ENCODE assay signal across 1 cellular context in genomic region chr11:9613830-9614762, GRCh38.
A peak's percentile ranks its signal among the peaks of the same experiment; 100 is the strongest.
TF ChIP-seq lines count a peak whose summit lies in the region.

No MANE protein-coding gene starts in this region.

TF ChIP-seq in K562, 482 proteins besides CTCF, POLR2A, EP300 and RAD21 (continued from another document and continues in another):
- TF ChIP-seq E2F8 (IDR thresholded peaks at IDR 0.05; ENCODE audit: low read depth, partially characterized antibody) (peak; percentile 48), ESRRB (CRISPR knock-in tag; IDR thresholded peaks at IDR 0.05; ENCODE audit: borderline replicate concordance) (no peak), CREB1 (IDR thresholded peaks at IDR 0.05) (no peak), CREB1 (CRISPR knock-in tag; IDR thresholded peaks at IDR 0.05) (no peak), EWSR1 (IDR thresholded peaks at IDR 0.05; ENCODE audit: borderline replicate concordance, low read depth, partially characterized antibody) (no peak), NBN (IDR thresholded peaks at IDR 0.05; ENCODE audit: low read depth) (peak; percentile 30; the same call in 1 of the 2 replicates), CAMTA2 (CRISPR knock-in tag; conservative IDR thresholded peaks at IDR 0.05) (no peak), MTA2 (IDR thresholded peaks at IDR 0.05; ENCODE audit: low read depth) (no peak), MTA1 (IDR thresholded peaks at IDR 0.05; ENCODE audit: borderline replicate concordance) (peak; percentile 70), MBD2 (IDR thresholded peaks at IDR 0.05; ENCODE audit: borderline replicate concordance, low read depth) (no peak), ZNF586 (CRISPR knock-in tag; conservative IDR thresholded peaks at IDR 0.05) (no peak), USF1 (CRISPR knock-in tag; IDR thresholded peaks at IDR 0.05) (peak; percentile 21), PCBP2 (IDR thresholded peaks at IDR 0.05; ENCODE audit: low read depth, low read length, poor library complexity, severe bottlenecking) (no peak), ZFP91 (CRISPR knock-in tag; IDR thresholded peaks at IDR 0.05) (no peak), ATF4 (CRISPR knock-in tag; IDR thresholded peaks at IDR 0.05) (no peak; the same call in 1 of the 2 replicates), BHLHE40 (IDR thresholded peaks at IDR 0.05; ENCODE audit: low read length) (peak; percentile 43; the same call in 1 of the 2 replicates), DDX20 (tag; IDR thresholded peaks at IDR 0.05; ENCODE audit: low read depth) (no peak), ESRRA (IDR thresholded peaks at IDR 0.05; ENCODE audit: borderline replicate concordance, low read depth) (peak; percentile 29; the same call in 1 of the 2 replicates), NR0B1 (IDR thresholded peaks at IDR 0.05; ENCODE audit: partially characterized antibody) (no peak), ZBTB7A (IDR thresholded peaks at IDR 0.05; ENCODE audit: borderline replicate concordance, control insufficient read depth, low read depth, low read length) (peak; percentile 100), ZNF398 (CRISPR knock-in tag; IDR thresholded peaks at IDR 0.05) (no peak), ZNF232 (CRISPR knock-in tag; IDR thresholded peaks at IDR 0.05) (no peak), ZNF217 (CRISPR knock-in tag; IDR thresholded peaks at IDR 0.05) (no peak), BMI1 (IDR thresholded peaks at IDR 0.05; ENCODE audit: low read length) (peak; percentile 54; the same call in 1 of the 2 replicates), POLR3A (IDR thresholded peaks at IDR 0.05; ENCODE audit: borderline replicate concordance, extremely low read depth, insufficient read depth, insufficient read length) (no peak), PTTG1 (tag; IDR thresholded peaks at IDR 0.05; ENCODE audit: low read depth) (no peak), ZNF263 (CRISPR knock-in tag; IDR thresholded peaks at IDR 0.05; ENCODE audit: borderline replicate concordance) (no peak), NFE2 (IDR thresholded peaks at IDR 0.05; ENCODE audit: low read depth) (peak; percentile 6; the same call in 1 of the 2 replicates), BRD9 (IDR thresholded peaks at IDR 0.05; ENCODE audit: low read depth, partially characterized antibody) (no peak), PML (IDR thresholded peaks at IDR 0.05; ENCODE audit: low read length) (peak; percentile 24; the same call in 1 of the 2 replicates), EHMT2 (IDR thresholded peaks at IDR 0.05) (no peak), ZNF253 (CRISPR knock-in tag; conservative IDR thresholded peaks at IDR 0.05) (no peak), XRCC4 (IDR thresholded peaks at IDR 0.05; ENCODE audit: extremely low read depth, insufficient read depth, insufficient read length) (no peak), KLF10 (CRISPR knock-in tag; IDR thresholded peaks at IDR 0.05) (no peak), CREB3 (tag; conservative IDR thresholded peaks at IDR 0.05; ENCODE audit: low read depth) (0 out of 2 replicates have a peak, but pooled peaks have one; percentile 33), THAP12 (CRISPR knock-in tag; IDR thresholded peaks at IDR 0.05) (no peak), GTF3C2 (IDR thresholded peaks at IDR 0.05; ENCODE audit: borderline replicate concordance, extremely low read depth, insufficient read length) (no peak), BACH1 (tag; IDR thresholded peaks at IDR 0.05) (no peak), DMBX1 (CRISPR knock-in tag; IDR thresholded peaks at IDR 0.05; ENCODE audit: borderline replicate concordance) (peak; percentile 78; the same call in 1 of the 2 replicates)
